14 cellular contexts compared by ENCODE assay signal in genomic region chr13:35712907-35713685, GRCh38.
A peak's percentile ranks its signal among the peaks of the same experiment; 100 is the strongest.
DNase-seq lines count a peak whose midpoint lies in the region; ATAC-seq and TF ChIP-seq lines count a peak whose summit lies in the region.
"Had no signal": no experiment of that assay in that cellular context is flagged by ENCODE, and none has a peak within 500 bp of the region (broad histone marks: within the 10 kb centered on the region; RNA-seq: fewer than 3 reads in every experiment).

No MANE protein-coding gene starts in this region.

- H3K4me1 Mint-ChIP-seq in stimulated activated effector memory CD8-positive, alpha-beta T cell treated with anti-CD3 and anti-CD28 coated beads, Interleukin-12 subunit alpha, Interleukin-12 subunit beta, amount 100 ng/mL, for 72 hours = no peaks in the 10 kb centered on the region
- H3K4me1 Mint-ChIP-seq: activated naive CD8-positive, alpha-beta T cell treated with anti-CD3 and anti-CD28 coated beads for 36 hours; CD4-positive, CD25-positive, alpha-beta regulatory T cell had no signal

- H3K79me2 ChIP-seq in PC-9 (ENCODE audit: low read depth) (no peaks in the 10 kb centered on the region), fibroblast of lung (ENCODE audit: control insufficient read depth, insufficient read depth, low read length) (no peaks in the 10 kb centered on the region)

- H3K27ac Mint-ChIP-seq in stimulated activated effector memory CD8-positive, alpha-beta T cell treated with anti-CD3 and anti-CD28 coated beads, Interleukin-12 subunit alpha, Interleukin-12 subunit beta, amount 100 ng/mL, for 72 hours = no peak overlapping the region
- H3K27ac Mint-ChIP-seq: activated naive CD8-positive, alpha-beta T cell treated with anti-CD3 and anti-CD28 coated beads for 36 hours; CD4-positive, CD25-positive, alpha-beta regulatory T cell had no signal

- H3K4me3 ChIP-seq in A673 (ENCODE audit: low read depth, low read length, poor library complexity, severe bottlenecking) = no peak overlapping the region
- H3K4me3 ChIP-seq in PC-9 = no peak overlapping the region
- no peak overlapping the region for H3K4me3 ChIP-seq in fibroblast of lung (replicated peaks in 1 of 4; ENCODE audit: control extremely low read depth in 1 of 4, insufficient read depth in 1 of 4, low read depth in 3 of 4, low read length in 4 of 4)
- H3K4me3 ChIP-seq: prostate gland, stomach had no signal

- CTCF ChIA-PET in A673 (lab: Charles Lee) (interaction anchor here (0.5 kb wide), 1 partner anchor 166 kb away, joined by 3 read pairs; no protein-coding TSS in a partner anchor), PC-9 (lab: Charles Lee) (no interaction called here)

- TF ChIP-seq CTCF in A673 (conservative IDR thresholded peaks at IDR 0.05; ENCODE audit: low read depth, low read length) (no peak), PC-9 (conservative IDR thresholded peaks at IDR 0.05) (no peak), fibroblast of lung (conservative IDR thresholded peaks at IDR 0.05 in 1 of 2, IDR thresholded peaks at IDR 0.05 in 1 of 2; ENCODE audit: low read depth in 1 of 2, low read length in 2 of 2) (no peak)

- DNase-seq in A673 (ENCODE audit: low spot score) = peak; percentile 34
- DNase-seq in ELR (ENCODE audit: low read depth) = peak; percentile 58
- peak in 1 of 2 experiments; percentile 37 for DNase-seq in PC-9
- peak; percentile 43 to 54 for DNase-seq in fibroblast of lung (ENCODE audit: low read depth in 2 of 2)
- no peak for DNase-seq in stimulated activated effector memory CD8-positive, alpha-beta T cell treated with anti-CD3 and anti-CD28 coated beads, Interleukin-12 subunit alpha, Interleukin-12 subunit beta, amount 100 ng/mL, for 72 hours (ENCODE audit: low spot score in 2 of 2)
- no peak for DNase-seq in glomerular visceral epithelial cell (ENCODE audit: extremely low spot score)
- no peak for DNase-seq in iPS-NIHi11 (ENCODE audit: low spot score)
- DNase-seq: activated naive CD8-positive, alpha-beta T cell treated with anti-CD3 and anti-CD28 coated beads for 36 hours; CD4-positive, CD25-positive, alpha-beta regulatory T cell; NCI-H2081 treated with DMSO at 0.1 percent for 48 hours; stimulated activated CD4-positive, alpha-beta T cell treated with anti-CD3 and anti-CD28 coated beads, Interleukin-2, amount 100 ng/mL, for 24 hours; stomach had no signal

- H3K27me3 ChIP-seq in A673 (replicated peaks; ENCODE audit: insufficient read depth, low read depth, low read length, poor library complexity) (no peaks in the 10 kb centered on the region), PC-9 (ENCODE audit: insufficient read depth, low read depth) (no peaks in the 10 kb centered on the region), fibroblast of lung (ENCODE audit: control insufficient read depth, insufficient read depth, low read length) (no peaks in the 10 kb centered on the region)
- H3K27me3 ChIP-seq: stomach had no signal

- H3K36me3 ChIP-seq in A673 (ENCODE audit: insufficient read depth, low read length, poor library complexity, severe bottlenecking) (no peaks in the 10 kb centered on the region), PC-9 (ENCODE audit: low read depth) (no peaks in the 10 kb centered on the region), fibroblast of lung (ENCODE audit: control insufficient read depth, insufficient read depth, low read length) (no peaks in the 10 kb centered on the region)
- H3K36me3 ChIP-seq: prostate gland, stomach had no signal

- H3K9me2 ChIP-seq in PC-9 (ENCODE audit: insufficient read depth) = no peaks in the 10 kb centered on the region

- POLR2A ChIA-PET in A673 (lab: Charles Lee; ENCODE audit: low non-redundant PET) (no interaction called here), PC-9 (lab: Charles Lee; ENCODE audit: unreplicated experiment) (no interaction called here)

- H3K9me3 ChIP-seq in A673 (ENCODE audit: low read depth, low read length, poor library complexity, severe bottlenecking) (no peaks in the 10 kb centered on the region), PC-9 (ENCODE audit: insufficient read depth, low read depth) (no peaks in the 10 kb centered on the region), fibroblast of lung (ENCODE audit: control insufficient read depth, insufficient read depth, low read depth, low read length) (no peaks in the 10 kb centered on the region)
- H3K9me3 ChIP-seq: prostate gland, stomach had no signal

- H4K20me1 ChIP-seq in PC-9 (ENCODE audit: insufficient read depth) (no peaks in the 10 kb centered on the region), fibroblast of lung (ENCODE audit: control insufficient read depth, extremely low read depth, insufficient read depth, low read length) (no peaks in the 10 kb centered on the region)

- H3K4me2 ChIP-seq in PC-9 = peak overlapping the region; percentile 49; the same call in 1 of the 2 replicates
- H3K4me2 ChIP-seq in fibroblast of lung (ENCODE audit: extremely low read depth, insufficient read depth, low read length) = no peak overlapping the region

- H3K27ac ChIP-seq in A673 (ENCODE audit: low read depth, low read length, poor library complexity, severe bottlenecking) = no peak overlapping the region
- H3K27ac ChIP-seq in PC-9 = no peak overlapping the region
- peak overlapping the region; percentile 65 for H3K27ac ChIP-seq in fibroblast of lung (ENCODE audit: insufficient read depth, low read length)
- H3K27ac ChIP-seq: prostate gland, stomach had no signal

- intact Hi-C loops in A673 (cut with micrococcal nuclease; ENCODE audit: unreplicated experiment) (no loop called here), PC-9 (cut with micrococcal nuclease; ENCODE audit: unreplicated experiment) (no loop called here)

- no peaks in the 10 kb centered on the region for H3K36me3 Mint-ChIP-seq in stimulated activated effector memory CD8-positive, alpha-beta T cell treated with anti-CD3 and anti-CD28 coated beads, Interleukin-12 subunit alpha, Interleukin-12 subunit beta, amount 100 ng/mL, for 72 hours
- H3K36me3 Mint-ChIP-seq: activated naive CD8-positive, alpha-beta T cell treated with anti-CD3 and anti-CD28 coated beads for 36 hours; CD4-positive, CD25-positive, alpha-beta regulatory T cell had no signal

- H3K4me1 ChIP-seq in A673 (ENCODE audit: insufficient read depth, low read length, poor library complexity, severe bottlenecking) = no peaks in the 10 kb centered on the region
- H3K4me1 ChIP-seq in PC-9 (replicated peaks; ENCODE audit: insufficient read depth) = peaks cover 46% of the 10 kb centered on the region
- H3K4me1 ChIP-seq in fibroblast of lung (ENCODE audit: control insufficient read depth, extremely low read depth, insufficient read depth, low read length) = peaks cover 14% of the 10 kb centered on the region
- H3K4me1 ChIP-seq: prostate gland had no signal

- peaks cover 7% of the 10 kb centered on the region for H3K9me3 Mint-ChIP-seq in stimulated activated effector memory CD8-positive, alpha-beta T cell treated with anti-CD3 and anti-CD28 coated beads, Interleukin-12 subunit alpha, Interleukin-12 subunit beta, amount 100 ng/mL, for 72 hours
- H3K9me3 Mint-ChIP-seq: activated naive CD8-positive, alpha-beta T cell treated with anti-CD3 and anti-CD28 coated beads for 36 hours had no signal

- peaks cover 22% of the 10 kb centered on the region for H3F3A ChIP-seq in PC-9 (ENCODE audit: insufficient read depth, low read depth)

- H2AFZ ChIP-seq in PC-9 = no peak overlapping the region
- peak overlapping the region; percentile 40 for H2AFZ ChIP-seq in fibroblast of lung (ENCODE audit: low read length)

- H3K9ac ChIP-seq in fibroblast of lung (ENCODE audit: insufficient read depth, low read length) = no peak overlapping the region

- BruUV-seq in A673 (replicated peaks; lab: Mats Ljungman, UMichigan) (no TSS peak), PC-9 (replicated peaks; lab: Mats Ljungman, UMichigan) (no TSS peak)

- no peak for ATAC-seq in GM21526 (IDR thresholded peaks at IDR 0.05; ENCODE audit: low FRiP score, unreplicated experiment)
- ATAC-seq in stimulated activated effector memory CD8-positive, alpha-beta T cell treated with anti-CD3 and anti-CD28 coated beads, Interleukin-12 subunit alpha, Interleukin-12 subunit beta, amount 100 ng/mL, for 72 hours = no peak

- H3K4me3 Mint-ChIP-seq in stimulated activated effector memory CD8-positive, alpha-beta T cell treated with anti-CD3 and anti-CD28 coated beads, Interleukin-12 subunit alpha, Interleukin-12 subunit beta, amount 100 ng/mL, for 72 hours = no peak overlapping the region
- H3K4me3 Mint-ChIP-seq: activated naive CD8-positive, alpha-beta T cell treated with anti-CD3 and anti-CD28 coated beads for 36 hours; CD4-positive, CD25-positive, alpha-beta regulatory T cell had no signal

Comparison
In these comparisons a context has a peak if more than half of its experiments do, and no peak if none do; other contexts are left out.
1. DNase-seq: peak in A673 (single experiment), ELR (single experiment) and fibroblast of lung (2 of 2); none in stimulated activated effector memory CD8-positive, alpha-beta T cell treated with anti-CD3 and anti-CD28 coated beads, Interleukin-12 subunit alpha, Interleukin-12 subunit beta, amount 100 ng/mL, for 72 hours (0 of 2), glomerular visceral epithelial cell (single experiment) and iPS-NIHi11 (single experiment).